In genomic region chr20:9180480-9181257, GRCh38 we compare ENCODE assay signal across 2 cellular contexts.
TF ChIP-seq lines count a peak whose summit lies in the region.

No MANE protein-coding gene starts in this region.

TF ChIP-seq in IMR-90, 13 proteins besides CTCF, POLR2A, EP300 and RAD21:
- TF ChIP-seq SMC3 (IDR thresholded peaks at IDR 0.05; ENCODE audit: low read depth, low read length), result no peak
- TF ChIP-seq, protein P1, sequence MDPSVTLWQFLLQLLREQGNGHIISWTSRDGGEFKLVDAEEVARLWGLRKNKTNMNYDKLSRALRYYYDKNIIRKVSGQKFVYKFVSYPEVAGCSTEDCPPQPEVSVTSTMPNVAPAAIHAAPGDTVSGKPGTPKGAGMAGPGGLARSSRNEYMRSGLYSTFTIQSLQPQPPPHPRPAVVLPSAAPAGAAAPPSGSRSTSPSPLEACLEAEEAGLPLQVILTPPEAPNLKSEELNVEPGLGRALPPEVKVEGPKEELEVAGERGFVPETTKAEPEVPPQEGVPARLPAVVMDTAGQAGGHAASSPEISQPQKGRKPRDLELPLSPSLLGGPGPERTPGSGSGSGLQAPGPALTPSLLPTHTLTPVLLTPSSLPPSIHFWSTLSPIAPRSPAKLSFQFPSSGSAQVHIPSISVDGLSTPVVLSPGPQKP (IDR thresholded peaks at IDR 0.05; ENCODE audit: borderline replicate concordance, low read depth, low read length), result no peak

TF ChIP-seq in H1, 55 proteins besides CTCF, POLR2A, EP300 and RAD21:
- TF ChIP-seq SUZ12 (IDR thresholded peaks at IDR 0.05; ENCODE audit: low read length) (no peak), TAF1 (IDR thresholded peaks at IDR 0.05; ENCODE audit: low read depth, low read length) (no peak), E2F6 (IDR thresholded peaks at IDR 0.05) (no peak), CBX5 (IDR thresholded peaks at IDR 0.05; ENCODE audit: low read depth, low read length) (no peak), ZNF274 (IDR thresholded peaks at IDR 0.05; ENCODE audit: borderline replicate concordance, extremely low read depth, low read length) (no peak), SAP30 (IDR thresholded peaks at IDR 0.05; ENCODE audit: insufficient read depth, insufficient replicate concordance, low read length) (no peak), EZH2 (IDR thresholded peaks at IDR 0.05; ENCODE audit: low read depth, low read length, severe bottlenecking) (no peak), SIN3A (conservative IDR thresholded peaks at IDR 0.05 in 1 of 2, IDR thresholded peaks at IDR 0.05 in 1 of 2; ENCODE audit: low read depth in 1 of 2, low read length in 2 of 2) (no peak), FOSL1 (IDR thresholded peaks at IDR 0.05; ENCODE audit: insufficient read depth, low read depth, low read length) (no peak), RFX5 (IDR thresholded peaks at IDR 0.05; ENCODE audit: borderline replicate concordance, low read depth, low read length) (no peak), KDM1A (IDR thresholded peaks at IDR 0.05; ENCODE audit: borderline replicate concordance, low read length) (no peak), SP4 (IDR thresholded peaks at IDR 0.05; ENCODE audit: low read length) (no peak), POU5F1 (IDR thresholded peaks at IDR 0.05; ENCODE audit: low read depth, low read length) (no peak), YY1 (IDR thresholded peaks at IDR 0.05; ENCODE audit: low read depth, low read length) (no peak), ATF3 (IDR thresholded peaks at IDR 0.05; ENCODE audit: insufficient read depth, low read depth, low read length) (no peak)
- TF ChIP-seq, protein P2, sequence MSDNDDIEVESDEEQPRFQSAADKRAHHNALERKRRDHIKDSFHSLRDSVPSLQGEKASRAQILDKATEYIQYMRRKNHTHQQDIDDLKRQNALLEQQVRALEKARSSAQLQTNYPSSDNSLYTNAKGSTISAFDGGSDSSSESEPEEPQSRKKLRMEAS (IDR thresholded peaks at IDR 0.05), result no peak
- TF ChIP-seq, protein P3, sequence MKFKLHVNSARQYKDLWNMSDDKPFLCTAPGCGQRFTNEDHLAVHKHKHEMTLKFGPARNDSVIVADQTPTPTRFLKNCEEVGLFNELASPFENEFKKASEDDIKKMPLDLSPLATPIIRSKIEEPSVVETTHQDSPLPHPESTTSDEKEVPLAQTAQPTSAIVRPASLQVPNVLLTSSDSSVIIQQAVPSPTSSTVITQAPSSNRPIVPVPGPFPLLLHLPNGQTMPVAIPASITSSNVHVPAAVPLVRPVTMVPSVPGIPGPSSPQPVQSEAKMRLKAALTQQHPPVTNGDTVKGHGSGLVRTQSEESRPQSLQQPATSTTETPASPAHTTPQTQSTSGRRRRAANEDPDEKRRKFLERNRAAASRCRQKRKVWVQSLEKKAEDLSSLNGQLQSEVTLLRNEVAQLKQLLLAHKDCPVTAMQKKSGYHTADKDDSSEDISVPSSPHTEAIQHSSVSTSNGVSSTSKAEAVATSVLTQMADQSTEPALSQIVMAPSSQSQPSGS (IDR thresholded peaks at IDR 0.05; ENCODE audit: low read length), result no peak
